Comparison of ENCODE assay signal across 1 cellular context in genomic region chr19:58268344-58268743, GRCh38.
TF ChIP-seq lines count a peak whose summit lies in the region.

No MANE protein-coding gene starts in this region.

TF ChIP-seq in HepG2, 621 proteins besides CTCF, POLR2A, EP300 and RAD21:
- TF ChIP-seq RFXAP (CRISPR knock-in tag; IDR thresholded peaks at IDR 0.05; ENCODE audit: borderline replicate concordance): no peak
- TF ChIP-seq MYNN (CRISPR knock-in tag; IDR thresholded peaks at IDR 0.05; ENCODE audit: low read depth): no peak
- TF ChIP-seq, protein P1, sequence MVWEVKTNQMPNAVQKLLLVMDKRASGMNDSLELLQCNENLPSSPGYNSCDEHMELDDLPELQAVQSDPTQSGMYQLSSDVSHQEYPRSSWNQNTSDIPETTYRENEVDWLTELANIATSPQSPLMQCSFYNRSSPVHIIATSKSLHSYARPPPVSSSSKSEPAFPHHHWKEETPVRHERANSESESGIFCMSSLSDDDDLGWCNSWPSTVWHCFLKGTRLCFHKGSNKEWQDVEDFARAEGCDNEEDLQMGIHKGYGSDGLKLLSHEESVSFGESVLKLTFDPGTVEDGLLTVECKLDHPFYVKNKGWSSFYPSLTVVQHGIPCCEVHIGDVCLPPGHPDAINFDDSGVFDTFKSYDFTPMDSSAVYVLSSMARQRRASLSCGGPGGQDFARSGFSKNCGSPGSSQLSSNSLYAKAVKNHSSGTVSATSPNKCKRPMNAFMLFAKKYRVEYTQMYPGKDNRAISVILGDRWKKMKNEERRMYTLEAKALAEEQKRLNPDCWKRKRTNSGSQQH (CRISPR knock-in tag; IDR thresholded peaks at IDR 0.05; ENCODE audit: low read depth): no peak
- TF ChIP-seq ZNF562 (CRISPR knock-in tag; IDR thresholded peaks at IDR 0.05; ENCODE audit: borderline replicate concordance): peak; percentile 66; the same call in 1 of the 2 replicates
- TF ChIP-seq, protein P2, sequence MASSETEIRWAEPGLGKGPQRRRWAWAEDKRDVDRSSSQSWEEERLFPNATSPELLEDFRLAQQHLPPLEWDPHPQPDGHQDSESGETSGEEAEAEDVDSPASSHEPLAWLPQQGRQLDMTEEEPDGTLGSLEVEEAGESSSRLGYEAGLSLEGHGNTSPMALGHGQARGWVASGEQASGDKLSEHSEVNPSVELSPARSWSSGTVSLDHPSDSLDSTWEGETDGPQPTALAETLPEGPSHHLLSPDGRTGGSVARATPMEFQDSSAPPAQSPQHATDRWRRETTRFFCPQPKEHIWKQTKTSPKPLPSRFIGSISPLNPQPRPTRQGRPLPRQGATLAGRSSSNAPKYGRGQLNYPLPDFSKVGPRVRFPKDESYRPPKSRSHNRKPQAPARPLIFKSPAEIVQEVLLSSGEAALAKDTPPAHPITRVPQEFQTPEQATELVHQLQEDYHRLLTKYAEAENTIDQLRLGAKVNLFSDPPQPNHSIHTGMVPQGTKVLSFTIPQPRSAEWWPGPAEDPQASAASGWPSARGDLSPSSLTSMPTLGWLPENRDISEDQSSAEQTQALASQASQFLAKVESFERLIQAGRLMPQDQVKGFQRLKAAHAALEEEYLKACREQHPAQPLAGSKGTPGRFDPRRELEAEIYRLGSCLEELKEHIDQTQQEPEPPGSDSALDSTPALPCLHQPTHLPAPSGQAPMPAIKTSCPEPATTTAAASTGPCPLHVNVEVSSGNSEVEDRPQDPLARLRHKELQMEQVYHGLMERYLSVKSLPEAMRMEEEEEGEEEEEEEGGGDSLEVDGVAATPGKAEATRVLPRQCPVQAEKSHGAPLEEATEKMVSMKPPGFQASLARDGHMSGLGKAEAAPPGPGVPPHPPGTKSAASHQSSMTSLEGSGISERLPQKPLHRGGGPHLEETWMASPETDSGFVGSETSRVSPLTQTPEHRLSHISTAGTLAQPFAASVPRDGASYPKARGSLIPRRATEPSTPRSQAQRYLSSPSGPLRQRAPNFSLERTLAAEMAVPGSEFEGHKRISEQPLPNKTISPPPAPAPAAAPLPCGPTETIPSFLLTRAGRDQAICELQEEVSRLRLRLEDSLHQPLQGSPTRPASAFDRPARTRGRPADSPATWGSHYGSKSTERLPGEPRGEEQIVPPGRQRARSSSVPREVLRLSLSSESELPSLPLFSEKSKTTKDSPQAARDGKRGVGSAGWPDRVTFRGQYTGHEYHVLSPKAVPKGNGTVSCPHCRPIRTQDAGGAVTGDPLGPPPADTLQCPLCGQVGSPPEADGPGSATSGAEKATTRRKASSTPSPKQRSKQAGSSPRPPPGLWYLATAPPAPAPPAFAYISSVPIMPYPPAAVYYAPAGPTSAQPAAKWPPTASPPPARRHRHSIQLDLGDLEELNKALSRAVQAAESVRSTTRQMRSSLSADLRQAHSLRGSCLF (CRISPR knock-in tag; IDR thresholded peaks at IDR 0.05; ENCODE audit: borderline replicate concordance): no peak
- no peak for TF ChIP-seq ZNF224 (CRISPR knock-in tag; IDR thresholded peaks at IDR 0.05)
TF ChIP-seq in HepG2: peak in this region for 1.
